15 cellular contexts compared by ENCODE assay signal in genomic region chr4:119016636-119017035, GRCh38.
DNase-seq lines count a peak whose midpoint lies in the region; ATAC-seq and TF ChIP-seq lines count a peak whose summit lies in the region.
"Had no signal": no experiment of that assay in that cellular context is flagged by ENCODE, and none has a peak within 500 bp of the region (broad histone marks: within the 10 kb centered on the region; RNA-seq: fewer than 3 reads in every experiment).

No MANE protein-coding gene starts in this region.

- H3K27me3 ChIP-seq in heart left ventricle, result no peaks in the 10 kb centered on the region
- no peaks in the 10 kb centered on the region for H3K27me3 ChIP-seq in esophagus muscularis mucosa
- H3K27me3 ChIP-seq in neural cell (ENCODE audit: insufficient read depth, low read depth, low read length), result no peaks in the 10 kb centered on the region
- no peaks in the 10 kb centered on the region for H3K27me3 ChIP-seq in aorta (ENCODE audit: control insufficient read depth in 1 of 2, insufficient read depth in 2 of 2, low read length in 1 of 2)

- peak in 1 of 4 donors; percentile 12 for ATAC-seq in heart left ventricle
- no peak for ATAC-seq in left ventricle myocardium superior
- ATAC-seq in aorta (ENCODE audit: low FRiP score), result peak; percentile 67
- ATAC-seq in GM21737 (IDR thresholded peaks at IDR 0.05; ENCODE audit: unreplicated experiment), result no peak
- ATAC-seq in activated CD8-positive, alpha-beta T cell treated with anti-CD3 and anti-CD28 coated beads for 36 hours, result no peak
- ATAC-seq: right cardiac atrium; stimulated activated naive CD8-positive, alpha-beta T cell treated with anti-CD3 and anti-CD28 coated beads, Interleukin-15, Interleukin-2, amounts not matched to agents 100 U/mL and 50 U/mL, for 24 hours had no signal

- H3K4me3 Mint-ChIP-seq in activated CD8-positive, alpha-beta T cell treated with anti-CD3 and anti-CD28 coated beads for 36 hours, result no peak overlapping the region
- H3K4me3 Mint-ChIP-seq: activated naive CD4-positive, alpha-beta T cell treated with anti-CD3 and anti-CD28 coated beads, Interleukin-2, amount 10 ng/mL, durations not matched to agents 7 days and 5 days had no signal

- no peaks in the 10 kb centered on the region for H3F3A ChIP-seq in neural cell (ENCODE audit: insufficient read depth, low read length, poor library complexity, severe bottlenecking)

- H3K4me3 ChIP-seq in heart left ventricle (no peak overlapping the region), esophagus muscularis mucosa (no peak overlapping the region), neural cell (ENCODE audit: low read length) (peak overlapping the region; percentile 1), aorta (ENCODE audit: low read length in 2 of 2) (no peak overlapping the region)

- H3K9ac ChIP-seq in neural cell (ENCODE audit: low read length), result no peak overlapping the region

- in situ Hi-C loops in ACHN (cut with HindIII; ENCODE audit: low pct_ligation_motif_present, low pct_unique_long_range_greater_than_20kb, low sequenced_read_pairs), result no loop called here

- no peaks in the 10 kb centered on the region for H3K4me1 Mint-ChIP-seq in activated CD8-positive, alpha-beta T cell treated with anti-CD3 and anti-CD28 coated beads for 36 hours (ENCODE audit: low read depth)
- H3K4me1 Mint-ChIP-seq: activated naive CD4-positive, alpha-beta T cell treated with anti-CD3 and anti-CD28 coated beads, Interleukin-2, amount 10 ng/mL, durations not matched to agents 7 days and 5 days had no signal

- no peaks in the 10 kb centered on the region for H3K36me3 Mint-ChIP-seq in activated CD8-positive, alpha-beta T cell treated with anti-CD3 and anti-CD28 coated beads for 36 hours (ENCODE audit: low read depth)
- H3K36me3 Mint-ChIP-seq: activated naive CD4-positive, alpha-beta T cell treated with anti-CD3 and anti-CD28 coated beads, Interleukin-2, amount 10 ng/mL, durations not matched to agents 7 days and 5 days had no signal

- no peak for TF ChIP-seq CTCF in heart left ventricle (IDR thresholded peaks at IDR 0.05)
- no peak for TF ChIP-seq CTCF in esophagus muscularis mucosa (IDR thresholded peaks at IDR 0.05)
- no peak for TF ChIP-seq CTCF in neural cell (IDR thresholded peaks at IDR 0.05; ENCODE audit: poor library complexity, severe bottlenecking)
- no peak for TF ChIP-seq CTCF in activated CD8-positive, alpha-beta T cell treated with anti-CD3 and anti-CD28 coated beads for 36 hours (IDR thresholded peaks at IDR 0.05)

- no peaks in the 10 kb centered on the region for H3K9me3 ChIP-seq in heart left ventricle
- H3K9me3 ChIP-seq in esophagus muscularis mucosa, result no peaks in the 10 kb centered on the region
- no peaks in the 10 kb centered on the region for H3K9me3 ChIP-seq in neural cell (ENCODE audit: low read length)
- H3K9me3 ChIP-seq in aorta (ENCODE audit: control insufficient read depth, low read length), result no peaks in the 10 kb centered on the region

- TF ChIP-seq RAD21 in neural cell (conservative IDR thresholded peaks at IDR 0.05), result no peak

- no peaks in the 10 kb centered on the region for H3K79me2 ChIP-seq in neural cell (replicated peaks; ENCODE audit: insufficient read depth, low read length)

- DNase-seq in heart left ventricle (no peak), left ventricle myocardium superior (no peak), esophagus muscularis mucosa (ENCODE audit: extremely low spot score) (no peak), aorta (no peak), ACHN (no peak)
- no peak for DNase-seq in activated CD8-positive, alpha-beta T cell treated with anti-CD3 and anti-CD28 coated beads for 36 hours
- DNase-seq: activated naive CD4-positive, alpha-beta T cell treated with anti-CD3 and anti-CD28 coated beads, Interleukin-2, amount 10 ng/mL, durations not matched to agents 7 days and 5 days; NK-92 treated with Interleukin-12 subunit alpha and Interleukin-12 subunit beta, amount 100 ng/mL, for 24 hours; right cardiac atrium; SHP77 treated with DMSO at 0.1 percent for 48 hours; stimulated activated naive CD8-positive, alpha-beta T cell treated with anti-CD3 and anti-CD28 coated beads, Interleukin-15, Interleukin-2, amounts not matched to agents 100 U/mL and 50 U/mL, for 24 hours had no signal

- intact Hi-C loops in heart left ventricle (cut with DNase I) (no loop called here), left ventricle myocardium superior (cut with micrococcal nuclease) (no loop called here), esophagus muscularis mucosa (cut with DNase I) (no loop called here), aorta (cut with DNase I) (no loop called here)
- intact Hi-C loops in activated CD8-positive, alpha-beta T cell treated with anti-CD3 and anti-CD28 coated beads for 36 hours (cut with micrococcal nuclease), result no loop called here

- CTCF ChIA-PET in activated CD8-positive, alpha-beta T cell treated with anti-CD3 and anti-CD28 coated beads for 36 hours (lab: Charles Lee), result interaction anchor here (1.5 kb wide), 1 partner anchor 10 kb away, joined by 4 read pairs; no protein-coding TSS in a partner anchor

- no peaks in the 10 kb centered on the region for H3K9me3 Mint-ChIP-seq in activated CD8-positive, alpha-beta T cell treated with anti-CD3 and anti-CD28 coated beads for 36 hours
- H3K9me3 Mint-ChIP-seq: activated naive CD4-positive, alpha-beta T cell treated with anti-CD3 and anti-CD28 coated beads, Interleukin-2, amount 10 ng/mL, durations not matched to agents 7 days and 5 days had no signal

- H3K9me2 ChIP-seq in neural cell (ENCODE audit: insufficient read depth, low read length), result no peaks in the 10 kb centered on the region

- H3K36me3 ChIP-seq in heart left ventricle (peaks cover 0 to 3% (median 0%) of the 10 kb centered on the region in 9 donors), esophagus muscularis mucosa (no peaks in the 10 kb centered on the region), neural cell (ENCODE audit: insufficient read depth, low read length) (no peaks in the 10 kb centered on the region), aorta (ENCODE audit: control insufficient read depth in 1 of 2, insufficient read depth in 2 of 2, low read length in 1 of 2) (no peaks in the 10 kb centered on the region)

- H3K27ac ChIP-seq in heart left ventricle, result peak overlapping the region in 7 of 12 donors; percentile 1 to 83 (median 55)
- H3K27ac ChIP-seq in esophagus muscularis mucosa (replicated peaks in 1 of 4), result peak overlapping the region; percentile 91 to 98 (median 94)
- H3K27ac ChIP-seq in neural cell (ENCODE audit: low read length), result no peak overlapping the region
- peak overlapping the region in 1 of 2 donors; percentile 99 for H3K27ac ChIP-seq in aorta (ENCODE audit: low read depth in 1 of 2, low read length in 2 of 2)
- H3K27ac ChIP-seq: 22Rv1, epithelial cell of prostate had no signal

- WGBS in heart left ventricle, 4 donors, result 23 to 32% (median 28%) methylated on average over 2 of the region's 2 CpGs
- WGBS in esophagus muscularis mucosa, result 19% methylated on average over 2 of the region's 2 CpGs
- 1 to 4% methylated on average over 2 of the region's 2 CpGs for WGBS in aorta, 2 donors

- TF ChIP-seq EP300 in esophagus muscularis mucosa (IDR thresholded peaks at IDR 0.05) (peak; percentile 80), neural cell (conservative IDR thresholded peaks at IDR 0.05; ENCODE audit: poor library complexity, severe bottlenecking) (no peak)

- no peak overlapping the region for H2AFZ ChIP-seq in neural cell (ENCODE audit: low read depth, low read length)

- H3K27ac Mint-ChIP-seq in activated CD8-positive, alpha-beta T cell treated with anti-CD3 and anti-CD28 coated beads for 36 hours, result no peak overlapping the region
- H3K27ac Mint-ChIP-seq: activated naive CD4-positive, alpha-beta T cell treated with anti-CD3 and anti-CD28 coated beads, Interleukin-2, amount 10 ng/mL, durations not matched to agents 7 days and 5 days had no signal

- peaks cover 0 to 51% (median 16%) of the 10 kb centered on the region in 12 donors for H3K4me1 ChIP-seq in heart left ventricle
- H3K4me1 ChIP-seq in esophagus muscularis mucosa, result peaks cover 25 to 83% (median 55%) of the 10 kb centered on the region in 4 donors
- peaks cover 0 to under 1% of the 10 kb centered on the region in 2 donors for H3K4me1 ChIP-seq in aorta (ENCODE audit: control insufficient read depth in 1 of 2, insufficient read depth in 2 of 2, low read length in 2 of 2)

- TF ChIP-seq POLR2A in heart left ventricle (IDR thresholded peaks at IDR 0.05) (no peak), esophagus muscularis mucosa (IDR thresholded peaks at IDR 0.05; ENCODE audit: low read depth) (no peak)

- POLR2A ChIA-PET in activated CD8-positive, alpha-beta T cell treated with anti-CD3 and anti-CD28 coated beads for 36 hours (lab: Charles Lee), result no interaction called here

- peak overlapping the region; percentile 41 for H3K4me2 ChIP-seq in neural cell (ENCODE audit: low read length)

- H4K20me1 ChIP-seq in neural cell (ENCODE audit: insufficient read depth), result no peaks in the 10 kb centered on the region

- H3K27me3 Mint-ChIP-seq in activated CD8-positive, alpha-beta T cell treated with anti-CD3 and anti-CD28 coated beads for 36 hours, result peaks cover 9% of the 10 kb centered on the region

TF ChIP-seq in neural cell, 6 proteins besides CTCF, POLR2A, EP300 and RAD21 (continues in another document):
- TF ChIP-seq SMC3 (conservative IDR thresholded peaks at IDR 0.05; ENCODE audit: poor library complexity) (no peak), REST (IDR thresholded peaks at IDR 0.05; ENCODE audit: borderline replicate concordance) (no peak)
